26 cellular contexts compared by ENCODE assay signal in genomic region chr3:126049289-126050049, GRCh38. TPM values are rescaled to one million over a fixed set of nuclear protein-coding genes. Genes with fewer than 3 reads are reported as not detected.
DNase-seq lines count a peak whose midpoint lies in the region; ATAC-seq, FAIRE-seq and TF ChIP-seq lines count a peak whose summit lies in the region.
"Had no signal": no experiment of that assay in that cellular context is flagged by ENCODE, and none has a peak within 500 bp of the region (broad histone marks: within the 10 kb centered on the region; RNA-seq: fewer than 3 reads in every experiment).

No MANE protein-coding gene starts in this region.

- H3K4me3 Mint-ChIP-seq in activated CD8-positive, alpha-beta memory T cell treated with anti-CD3 and anti-CD28 coated beads, Interleukin-2, amount 10 ng/mL, durations not matched to agents 7 days and 5 days = no peak overlapping the region
- no peak overlapping the region for H3K4me3 Mint-ChIP-seq in neural crest cell
- H3K4me3 Mint-ChIP-seq: CD8-positive, alpha-beta memory T cell; IgD-negative memory B cell had no signal

- H3K4me3 ChIP-seq in bronchial epithelial cell (ENCODE audit: low read depth, low read length) (no peak overlapping the region), H7 (ENCODE audit: insufficient read depth, low read depth, low read length) (no peak overlapping the region)
- H3K4me3 ChIP-seq: BLaER1 treated with 17β-estradiol and CSF1 and Interleukin-3, amounts not matched to agents 10 nM and 100 nM; GM23248; HAP-1; Peyer's patch had no signal

- peak; percentile 66 for FAIRE-seq in bronchial epithelial cell (lab: Jason Lieb, UNC)
- peak; percentile 23 for FAIRE-seq in urothelium cell line (lab: Jason Lieb, UNC)
- FAIRE-seq: G401.6, GM12892 had no signal

- no peak for TF ChIP-seq CTCF in bronchial epithelial cell (IDR thresholded peaks at IDR 0.05; ENCODE audit: insufficient read depth, low read length, severe bottlenecking)
- no peak for TF ChIP-seq CTCF in neural crest cell (conservative IDR thresholded peaks at IDR 0.05)

- peaks cover 8% of the 10 kb centered on the region for H3K4me1 Mint-ChIP-seq in activated CD8-positive, alpha-beta memory T cell treated with anti-CD3 and anti-CD28 coated beads, Interleukin-2, amount 10 ng/mL, durations not matched to agents 7 days and 5 days
- H3K4me1 Mint-ChIP-seq in neural crest cell = no peaks in the 10 kb centered on the region

- no peak overlapping the region for H3K27ac Mint-ChIP-seq in activated CD8-positive, alpha-beta memory T cell treated with anti-CD3 and anti-CD28 coated beads, Interleukin-2, amount 10 ng/mL, durations not matched to agents 7 days and 5 days
- H3K27ac Mint-ChIP-seq in neural crest cell (ENCODE audit: unreplicated experiment) = peak overlapping the region; percentile 84
- H3K27ac Mint-ChIP-seq: IgD-negative memory B cell had no signal

- H3K9me3 Mint-ChIP-seq in activated CD8-positive, alpha-beta memory T cell treated with anti-CD3 and anti-CD28 coated beads, Interleukin-2, amount 10 ng/mL, durations not matched to agents 7 days and 5 days (ENCODE audit: low read depth) = no peaks in the 10 kb centered on the region
- peaks cover 3% of the 10 kb centered on the region for H3K9me3 Mint-ChIP-seq in neural crest cell
- H3K9me3 Mint-ChIP-seq: CD8-positive, alpha-beta memory T cell; IgD-negative memory B cell had no signal

- no peak for ATAC-seq in activated CD8-positive, alpha-beta memory T cell treated with anti-CD3 and anti-CD28 coated beads, Interleukin-2, amount 10 ng/mL, durations not matched to agents 7 days and 5 days

- intact Hi-C loops in posterior vena cava (cut with DNase I) = no loop called here

- H3K36me3 ChIP-seq in bronchial epithelial cell (ENCODE audit: control insufficient read depth, insufficient read depth, low read length) (no peaks in the 10 kb centered on the region), H7 (replicated peaks; ENCODE audit: control insufficient read depth, insufficient read depth, low read length) (no peaks in the 10 kb centered on the region)
- H3K36me3 ChIP-seq: HAP-1, Peyer's patch had no signal

- H3K36me3 Mint-ChIP-seq in activated CD8-positive, alpha-beta memory T cell treated with anti-CD3 and anti-CD28 coated beads, Interleukin-2, amount 10 ng/mL, durations not matched to agents 7 days and 5 days = peaks cover 3% of the 10 kb centered on the region
- H3K36me3 Mint-ChIP-seq in neural crest cell (ENCODE audit: low read depth) = peaks cover 32% of the 10 kb centered on the region

- peak; percentile 11 for DNase-seq in activated CD8-positive, alpha-beta memory T cell treated with anti-CD3 and anti-CD28 coated beads for 24 hours
- DNase-seq in activated CD8-positive, alpha-beta memory T cell treated with anti-CD3 and anti-CD28 coated beads, Interleukin-2, amount 10 ng/mL, durations not matched to agents 7 days and 5 days = no peak
- DNase-seq in bronchial epithelial cell (ENCODE audit: low read depth) = no peak
- no peak for DNase-seq in neural crest cell (ENCODE audit: low read depth, low spot score)
- DNase-seq in urothelium cell line (ENCODE audit: low spot score) = no peak
- DNase-seq in NCI-H1694 (lab: John Stamatoyannopoulos, UW) = no peak
- no peak for DNase-seq in posterior vena cava (ENCODE audit: low spot score)
- no peak for DNase-seq in H7
- DNase-seq: 8988T; Calu3; CD8-positive, alpha-beta memory T cell; DMS153; GM23248; Karpas-422; MV-4-11; NCI-H1105 treated with DMSO at 0.1 percent for 48 hours; NCI-H2081 treated with DMSO at 0.1 percent for 48 hours; NCI-H2171 treated with DMSO at 0.1 percent for 48 hours; NCI-H524 treated with DMSO at 0.1 percent for 48 hours; NCI-H82 had no signal

- no peaks in the 10 kb centered on the region for H3K27me3 Mint-ChIP-seq in activated CD8-positive, alpha-beta memory T cell treated with anti-CD3 and anti-CD28 coated beads, Interleukin-2, amount 10 ng/mL, durations not matched to agents 7 days and 5 days
- H3K27me3 Mint-ChIP-seq in neural crest cell (ENCODE audit: low read depth) = no peaks in the 10 kb centered on the region
- H3K27me3 Mint-ChIP-seq: CD8-positive, alpha-beta memory T cell; IgD-negative memory B cell had no signal

- CTCF ChIA-PET in activated CD8-positive, alpha-beta memory T cell treated with anti-CD3 and anti-CD28 coated beads, Interleukin-2, amount 10 ng/mL, durations not matched to agents 7 days and 5 days (lab: Charles Lee) = no interaction called here

- H3K27me3 ChIP-seq in bronchial epithelial cell (ENCODE audit: control insufficient read depth, insufficient read depth, low read length) (no peaks in the 10 kb centered on the region), H7 (ENCODE audit: control insufficient read depth, insufficient read depth, low read length) (no peaks in the 10 kb centered on the region)
- H3K27me3 ChIP-seq: BLaER1 treated with 17β-estradiol and CSF1 and Interleukin-3, amounts not matched to agents 10 nM and 100 nM; Peyer's patch had no signal

RNA-seq across cellular contexts. Expression of gene SLC41A3, which starts 34.5 kb away (rescaled TPM):
- total RNA-seq in activated CD8-positive, alpha-beta memory T cell treated with anti-CD3 and anti-CD28 coated beads, Interleukin-2, amount 10 ng/mL, durations not matched to agents 7 days and 5 days = 10 to 100 TPM; 22.5 to 23.8 TPM
- total RNA-seq in bronchial epithelial cell (40.1 and 61.6 TPM in 2 replicates), neural crest cell (58.1 and 58.8 TPM in 2 replicates), posterior vena cava (10 to 100 TPM; 44.7 to 49.0 TPM)
- total RNA-seq in H7 (2014; rRNA removed; shearing (Covaris generic)) = 30.8 and 32.7 TPM in 2 replicates
